1 cellular context compared by ENCODE assay signal in the genomic region with DNA sequence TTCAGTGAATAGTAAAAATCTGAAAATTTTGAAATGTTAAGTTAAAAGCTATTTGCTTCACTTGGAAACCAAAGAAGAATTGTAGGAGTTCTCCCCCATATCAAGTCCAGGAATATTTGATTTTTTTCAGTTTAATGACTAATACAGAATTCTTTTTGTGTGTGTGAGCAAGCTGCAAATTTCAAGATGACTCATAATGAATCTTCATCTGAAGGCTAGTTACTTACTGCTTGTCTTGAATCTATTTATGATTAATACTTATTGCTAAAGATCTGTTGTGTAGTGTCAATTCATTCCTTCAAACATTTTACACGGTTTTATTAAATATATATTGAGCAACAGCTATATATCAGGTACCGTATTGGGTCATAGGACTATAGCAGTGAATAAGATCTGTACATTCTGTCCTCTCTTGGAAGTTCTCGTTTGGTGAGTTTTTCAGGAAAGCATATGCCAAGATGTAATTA.
TF ChIP-seq lines count a peak whose summit lies in the region.

No MANE protein-coding gene starts in this region.

TF ChIP-seq in A549, 52 proteins besides CTCF, POLR2A, EP300 and RAD21 (continued from another document):
- TF ChIP-seq, protein P1, sequence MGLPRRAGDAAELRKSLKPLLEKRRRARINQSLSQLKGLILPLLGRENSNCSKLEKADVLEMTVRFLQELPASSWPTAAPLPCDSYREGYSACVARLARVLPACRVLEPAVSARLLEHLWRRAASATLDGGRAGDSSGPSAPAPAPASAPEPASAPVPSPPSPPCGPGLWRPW (IDR thresholded peaks at IDR 0.05) = no peak
- no peak for TF ChIP-seq RFX5 (IDR thresholded peaks at IDR 0.05)
- no peak for TF ChIP-seq TFCP2L1 (CRISPR knock-in tag; IDR thresholded peaks at IDR 0.05)
- no peak for TF ChIP-seq ZC3H11A (IDR thresholded peaks at IDR 0.05)
- no peak for TF ChIP-seq HDAC2 (IDR thresholded peaks at IDR 0.05)
- TF ChIP-seq KDM1A (IDR thresholded peaks at IDR 0.05; ENCODE audit: low read depth) = no peak
- TF ChIP-seq, protein P2, sequence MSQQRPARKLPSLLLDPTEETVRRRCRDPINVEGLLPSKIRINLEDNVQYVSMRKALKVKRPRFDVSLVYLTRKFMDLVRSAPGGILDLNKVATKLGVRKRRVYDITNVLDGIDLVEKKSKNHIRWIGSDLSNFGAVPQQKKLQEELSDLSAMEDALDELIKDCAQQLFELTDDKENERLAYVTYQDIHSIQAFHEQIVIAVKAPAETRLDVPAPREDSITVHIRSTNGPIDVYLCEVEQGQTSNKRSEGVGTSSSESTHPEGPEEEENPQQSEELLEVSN (IDR thresholded peaks at IDR 0.05; ENCODE audit: borderline replicate concordance, low read depth) = no peak
- TF ChIP-seq HEYL (CRISPR knock-in tag; IDR thresholded peaks at IDR 0.05) = no peak
- TF ChIP-seq EHMT2 (IDR thresholded peaks at IDR 0.05; ENCODE audit: low read depth) = no peak
- TF ChIP-seq ESRRA (IDR thresholded peaks at IDR 0.05; ENCODE audit: borderline replicate concordance, low read length) = no peak
- TF ChIP-seq, protein P3, sequence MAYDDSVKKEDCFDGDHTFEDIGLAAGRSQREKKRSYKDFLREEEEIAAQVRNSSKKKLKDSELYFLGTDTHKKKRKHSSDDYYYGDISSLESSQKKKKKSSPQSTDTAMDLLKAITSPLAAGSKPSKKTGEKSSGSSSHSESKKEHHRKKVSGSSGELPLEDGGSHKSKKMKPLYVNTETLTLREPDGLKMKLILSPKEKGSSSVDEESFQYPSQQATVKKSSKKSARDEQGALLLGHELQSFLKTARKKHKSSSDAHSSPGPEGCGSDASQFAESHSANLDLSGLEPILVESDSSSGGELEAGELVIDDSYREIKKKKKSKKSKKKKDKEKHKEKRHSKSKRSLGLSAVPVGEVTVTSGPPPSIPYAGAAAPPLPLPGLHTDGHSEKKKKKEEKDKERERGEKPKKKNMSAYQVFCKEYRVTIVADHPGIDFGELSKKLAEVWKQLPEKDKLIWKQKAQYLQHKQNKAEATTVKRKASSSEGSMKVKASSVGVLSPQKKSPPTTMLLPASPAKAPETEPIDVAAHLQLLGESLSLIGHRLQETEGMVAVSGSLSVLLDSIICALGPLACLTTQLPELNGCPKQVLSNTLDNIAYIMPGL (CRISPR knock-in tag; IDR thresholded peaks at IDR 0.05; ENCODE audit: borderline replicate concordance) = no peak
- no peak for TF ChIP-seq RCOR1 (IDR thresholded peaks at IDR 0.05; ENCODE audit: low read depth, low read length)
- no peak for TF ChIP-seq POLR2AphosphoS2 (conservative IDR thresholded peaks at IDR 0.05; ENCODE audit: low read length)
- TF ChIP-seq CBX2 (IDR thresholded peaks at IDR 0.05; ENCODE audit: borderline replicate concordance, low read depth) = no peak
- TF ChIP-seq CEBPB (IDR thresholded peaks at IDR 0.05) = peak in 1 of 2 experiments; percentile 84; a peak in 3 of 4 replicates
- TF ChIP-seq GATA3 (IDR thresholded peaks at IDR 0.05; ENCODE audit: borderline replicate concordance) = peak; percentile 66; the same call in 1 of the 2 replicates
- no peak for TF ChIP-seq NPAS2 (CRISPR knock-in tag; IDR thresholded peaks at IDR 0.05; ENCODE audit: borderline replicate concordance)
- TF ChIP-seq, protein P4, sequence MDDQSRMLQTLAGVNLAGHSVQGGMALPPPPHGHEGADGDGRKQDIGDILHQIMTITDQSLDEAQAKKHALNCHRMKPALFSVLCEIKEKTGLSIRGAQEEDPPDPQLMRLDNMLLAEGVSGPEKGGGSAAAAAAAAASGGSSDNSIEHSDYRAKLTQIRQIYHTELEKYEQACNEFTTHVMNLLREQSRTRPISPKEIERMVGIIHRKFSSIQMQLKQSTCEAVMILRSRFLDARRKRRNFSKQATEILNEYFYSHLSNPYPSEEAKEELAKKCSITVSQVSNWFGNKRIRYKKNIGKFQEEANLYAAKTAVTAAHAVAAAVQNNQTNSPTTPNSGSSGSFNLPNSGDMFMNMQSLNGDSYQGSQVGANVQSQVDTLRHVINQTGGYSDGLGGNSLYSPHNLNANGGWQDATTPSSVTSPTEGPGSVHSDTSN (IDR thresholded peaks at IDR 0.05) = no peak
- no peak for TF ChIP-seq PHF8 (IDR thresholded peaks at IDR 0.05; ENCODE audit: borderline replicate concordance, low read depth)
